Comparison of ENCODE assay signal across 8 cellular contexts in the genomic region with DNA sequence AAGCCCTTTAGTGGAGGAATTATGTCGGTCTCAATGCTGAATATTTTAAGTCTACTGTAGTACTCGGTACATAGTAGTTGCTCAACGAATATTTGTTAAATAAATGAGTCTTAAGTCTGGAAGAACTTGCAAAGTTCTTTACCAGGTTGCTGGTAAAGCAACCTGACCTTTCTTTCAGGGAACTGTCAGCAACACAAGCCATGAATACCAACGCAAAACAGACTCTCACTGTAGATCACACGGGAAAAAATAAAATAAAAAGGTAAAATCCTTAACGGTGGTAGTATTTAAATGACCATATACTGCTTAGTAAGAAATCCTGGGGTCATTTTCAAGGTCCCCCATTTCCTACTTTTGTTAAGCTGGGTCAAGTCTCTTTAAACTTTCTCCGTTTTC. TPM values are rescaled to one million over a fixed set of nuclear protein-coding genes. Genes with fewer than 3 reads are reported as not detected.
DNase-seq lines count a peak whose midpoint lies in the region; ATAC-seq lines count a peak whose summit lies in the region.

No MANE protein-coding gene starts in this region.

- peak overlapping the region; percentile 97 for H3K4me3 ChIP-seq in iPS-18a (ENCODE audit: low read length)

- POLR2A ChIA-PET in activated CD4-positive, alpha-beta memory T cell treated with anti-CD3 and anti-CD28 coated beads for 36 hours (lab: Charles Lee): no interaction called here

- peak; percentile 30 for DNase-seq in DMS53 treated with DMSO at 0.1 percent for 48 hours (lab: John Stamatoyannopoulos, UW; ENCODE audit: unreplicated experiment)
- DNase-seq in activated CD4-positive, alpha-beta memory T cell treated with anti-CD3 and anti-CD28 coated beads for 36 hours: no peak
- no peak for DNase-seq in substantia nigra (lab: John Stamatoyannopoulos, UW)
- no peak for DNase-seq in kidney glomerular epithelial cell (lab: John Stamatoyannopoulos, UW)
- no peak for DNase-seq in AML-193 (lab: John Stamatoyannopoulos, UW)
- DNase-seq in effector CD8-positive, alpha-beta T cell (lab: John Stamatoyannopoulos, UW): no peak

- peaks cover 1% of the 10 kb centered on the region for H3K27me3 Mint-ChIP-seq in activated CD4-positive, alpha-beta memory T cell treated with anti-CD3 and anti-CD28 coated beads for 36 hours

- no peaks in the 10 kb centered on the region for H3K9me3 ChIP-seq in iPS-18a (ENCODE audit: control insufficient read depth, low read depth, low read length)

- ATAC-seq in HG02678 (IDR thresholded peaks at IDR 0.05; ENCODE audit: unreplicated experiment): peak; percentile 1

- CTCF ChIA-PET in activated CD4-positive, alpha-beta memory T cell treated with anti-CD3 and anti-CD28 coated beads for 36 hours (lab: Charles Lee): interaction anchor here (0.9 kb wide), 1 partner anchor 366 kb away, joined by 3 read pairs; no protein-coding TSS in a partner anchor

- no peaks in the 10 kb centered on the region for H3K9me3 Mint-ChIP-seq in activated CD4-positive, alpha-beta memory T cell treated with anti-CD3 and anti-CD28 coated beads for 36 hours

- H3K36me3 ChIP-seq in iPS-18a (ENCODE audit: control insufficient read depth, low read depth, low read length): no peaks in the 10 kb centered on the region

- intact Hi-C loops in activated CD4-positive, alpha-beta memory T cell treated with anti-CD3 and anti-CD28 coated beads for 36 hours (cut with micrococcal nuclease): loop anchor here (1.0 to 5.0 kb wide), 8 partner anchors 103 to 692 kb away; a partner anchor contains a TSS

- peak overlapping the region; percentile 95 for H3K4me3 Mint-ChIP-seq in activated CD4-positive, alpha-beta memory T cell treated with anti-CD3 and anti-CD28 coated beads for 36 hours

- H3K27ac ChIP-seq in iPS-18a (ENCODE audit: low read length) (peak overlapping the region; percentile 66), substantia nigra (ENCODE audit: low read depth, low read length, poor library complexity, severe bottlenecking) (peak overlapping the region; percentile 77)

- peak overlapping the region; percentile 93 for H3K27ac Mint-ChIP-seq in activated CD4-positive, alpha-beta memory T cell treated with anti-CD3 and anti-CD28 coated beads for 36 hours

- H3K4me1 ChIP-seq in iPS-18a (ENCODE audit: control insufficient read depth, low read depth, low read length): peaks cover 3% of the 10 kb centered on the region

- H3K4me1 Mint-ChIP-seq in activated CD4-positive, alpha-beta memory T cell treated with anti-CD3 and anti-CD28 coated beads for 36 hours (ENCODE audit: low read depth): peaks cover 20% of the 10 kb centered on the region

- H3K9ac ChIP-seq in iPS-18a (ENCODE audit: low read length): peak overlapping the region; percentile 91

- no peaks in the 10 kb centered on the region for H3K27me3 ChIP-seq in iPS-18a (ENCODE audit: control insufficient read depth, insufficient read depth, low read length)

- H3K36me3 Mint-ChIP-seq in activated CD4-positive, alpha-beta memory T cell treated with anti-CD3 and anti-CD28 coated beads for 36 hours: peaks cover 7% of the 10 kb centered on the region

RNA-seq across cellular contexts. Expression of a gene that starts 0.4 kb away (rescaled TPM):
- total RNA-seq in activated CD4-positive, alpha-beta memory T cell treated with anti-CD3 and anti-CD28 coated beads for 36 hours: 1 to 10 TPM; 6.9 to 9.1 TPM
